Comparison of ENCODE assay signal across 16 cellular contexts in the genomic region with DNA sequence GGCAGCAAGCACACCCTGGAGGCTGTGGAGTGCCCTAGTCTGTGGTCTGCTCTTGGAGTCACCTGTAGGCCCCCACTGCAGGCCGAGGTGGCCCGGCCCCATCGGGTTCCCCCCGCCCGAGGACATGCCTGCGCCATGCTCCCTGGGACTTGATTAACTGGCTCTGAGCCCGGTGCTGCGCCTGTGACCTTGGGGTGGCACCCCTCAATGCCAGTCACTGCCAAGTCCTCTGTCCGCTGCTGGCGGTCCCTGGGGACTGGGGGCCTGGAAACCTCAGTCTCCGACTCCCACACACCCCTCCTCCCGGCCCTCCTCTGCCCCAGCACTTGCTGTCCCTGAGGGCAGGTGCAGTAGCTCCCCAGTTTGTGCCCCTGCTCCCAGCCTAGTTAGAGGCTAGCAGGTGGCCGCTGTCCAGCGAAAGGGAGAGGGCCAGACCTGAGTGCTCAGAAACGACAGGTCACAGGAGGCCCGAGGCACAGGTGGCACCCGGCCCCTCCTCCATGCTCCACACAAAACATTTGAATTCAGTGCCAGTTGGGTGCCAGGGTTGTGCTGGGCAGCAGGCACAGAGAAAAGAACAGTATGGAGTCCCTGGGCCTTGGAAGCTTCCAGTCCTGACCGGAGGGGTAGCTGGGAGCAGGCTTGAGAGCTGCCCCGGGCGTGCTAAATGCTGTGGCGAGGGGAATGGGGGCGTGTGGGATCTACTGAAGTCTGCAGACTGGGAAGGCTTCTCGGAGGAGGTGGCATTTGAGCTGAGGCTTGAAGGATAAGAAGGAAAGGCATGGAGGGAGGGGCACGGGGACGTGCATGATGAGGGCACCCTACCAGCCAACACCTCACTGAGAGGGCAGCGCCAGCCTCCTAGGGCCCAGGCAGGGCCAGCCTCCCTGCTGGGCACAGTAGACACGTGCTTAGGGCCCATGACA. TPM values are rescaled to one million over a fixed set of nuclear protein-coding genes. Genes with fewer than 3 reads are reported as not detected.
"Had no signal": no experiment of that assay in that cellular context is flagged by ENCODE, and none has a peak within 500 bp of the region (broad histone marks: within the 10 kb centered on the region; RNA-seq: fewer than 3 reads in every experiment).

No MANE protein-coding gene starts in this region.

- DNase-seq: activated B cell treated with CpG ODN at 0.5 μM for 24 hours; activated CD4-positive, alpha-beta T cell treated with anti-CD3 and anti-CD28 coated beads, Interleukin-2, amount 10 ng/mL, durations not matched to agents 7 days and 5 days; activated CD8-positive, alpha-beta memory T cell treated with anti-CD3 and anti-CD28 coated beads for 24 hours; activated naive CD4-positive, alpha-beta T cell treated with anti-CD3 and anti-CD28 coated beads for 36 hours; cortex of kidney; effector CD8-positive, alpha-beta T cell; mammary epithelial cell; naive thymus-derived CD8-positive, alpha-beta T cell; nucleus accumbens; sigmoid colon; stimulated activated CD4-positive, alpha-beta T cell treated with anti-CD3 and anti-CD28 coated beads, Interleukin-12 subunit alpha, Interleukin-12 subunit beta, amount 100 ng/mL, for 4 hours; stimulated activated naive CD4-positive, alpha-beta T cell treated with Interleukin-2 at 50 U/mL for 16 hours had no signal

- H3K4me3 ChIP-seq: gastroesophageal sphincter, hepatocyte, sigmoid colon, suprapubic skin had no signal

- H3K36me3 ChIP-seq: gastroesophageal sphincter, sigmoid colon, suprapubic skin had no signal

- H3K27me3 ChIP-seq: gastroesophageal sphincter, sigmoid colon, suprapubic skin had no signal

- H3K9me3 ChIP-seq: gastroesophageal sphincter, sigmoid colon, suprapubic skin had no signal

- ATAC-seq: gastroesophageal sphincter; naive thymus-derived CD8-positive, alpha-beta T cell had no signal

- H3K27ac ChIP-seq: gastroesophageal sphincter, hepatocyte, sigmoid colon, suprapubic skin had no signal

- H3K4me1 ChIP-seq: gastroesophageal sphincter, sigmoid colon had no signal

RNA-seq across cellular contexts. Expression of gene FLRT1, which starts 16.4 kb away (rescaled TPM):
- total RNA-seq: activated B cell treated with CpG ODN at 0.5 μM for 24 hours; activated CD4-positive, alpha-beta T cell treated with anti-CD3 and anti-CD28 coated beads, Interleukin-2, amount 10 ng/mL, durations not matched to agents 7 days and 5 days; mononuclear cell; naive thymus-derived CD8-positive, alpha-beta T cell; suprapubic skin had no signal
